In the genomic region with DNA sequence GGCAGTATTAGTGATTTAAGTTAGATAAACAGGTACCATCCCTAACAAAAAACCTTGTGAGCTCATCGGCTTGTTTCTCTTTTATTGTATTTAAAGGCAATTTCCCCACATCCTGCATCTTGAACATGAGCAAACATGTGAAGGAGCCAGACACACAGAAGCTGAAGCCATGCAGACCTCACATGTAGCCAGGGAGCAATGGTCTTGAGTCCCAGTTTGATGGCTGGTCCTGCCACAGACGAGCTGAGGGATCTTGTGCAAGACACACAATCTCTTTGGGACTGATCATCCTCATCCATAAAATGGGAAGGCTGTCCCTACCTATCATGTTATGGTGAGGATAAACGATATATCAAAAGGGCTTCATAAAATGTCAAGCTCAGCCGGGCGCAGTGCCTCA, we compare ENCODE assay signal across 1 cellular context.
TF ChIP-seq lines count a peak whose summit lies in the region.

No MANE protein-coding gene starts in this region.

TF ChIP-seq in GM23338, 12 proteins besides CTCF, POLR2A, EP300 and RAD21 (continued from another document):
- TF ChIP-seq, protein P1, sequence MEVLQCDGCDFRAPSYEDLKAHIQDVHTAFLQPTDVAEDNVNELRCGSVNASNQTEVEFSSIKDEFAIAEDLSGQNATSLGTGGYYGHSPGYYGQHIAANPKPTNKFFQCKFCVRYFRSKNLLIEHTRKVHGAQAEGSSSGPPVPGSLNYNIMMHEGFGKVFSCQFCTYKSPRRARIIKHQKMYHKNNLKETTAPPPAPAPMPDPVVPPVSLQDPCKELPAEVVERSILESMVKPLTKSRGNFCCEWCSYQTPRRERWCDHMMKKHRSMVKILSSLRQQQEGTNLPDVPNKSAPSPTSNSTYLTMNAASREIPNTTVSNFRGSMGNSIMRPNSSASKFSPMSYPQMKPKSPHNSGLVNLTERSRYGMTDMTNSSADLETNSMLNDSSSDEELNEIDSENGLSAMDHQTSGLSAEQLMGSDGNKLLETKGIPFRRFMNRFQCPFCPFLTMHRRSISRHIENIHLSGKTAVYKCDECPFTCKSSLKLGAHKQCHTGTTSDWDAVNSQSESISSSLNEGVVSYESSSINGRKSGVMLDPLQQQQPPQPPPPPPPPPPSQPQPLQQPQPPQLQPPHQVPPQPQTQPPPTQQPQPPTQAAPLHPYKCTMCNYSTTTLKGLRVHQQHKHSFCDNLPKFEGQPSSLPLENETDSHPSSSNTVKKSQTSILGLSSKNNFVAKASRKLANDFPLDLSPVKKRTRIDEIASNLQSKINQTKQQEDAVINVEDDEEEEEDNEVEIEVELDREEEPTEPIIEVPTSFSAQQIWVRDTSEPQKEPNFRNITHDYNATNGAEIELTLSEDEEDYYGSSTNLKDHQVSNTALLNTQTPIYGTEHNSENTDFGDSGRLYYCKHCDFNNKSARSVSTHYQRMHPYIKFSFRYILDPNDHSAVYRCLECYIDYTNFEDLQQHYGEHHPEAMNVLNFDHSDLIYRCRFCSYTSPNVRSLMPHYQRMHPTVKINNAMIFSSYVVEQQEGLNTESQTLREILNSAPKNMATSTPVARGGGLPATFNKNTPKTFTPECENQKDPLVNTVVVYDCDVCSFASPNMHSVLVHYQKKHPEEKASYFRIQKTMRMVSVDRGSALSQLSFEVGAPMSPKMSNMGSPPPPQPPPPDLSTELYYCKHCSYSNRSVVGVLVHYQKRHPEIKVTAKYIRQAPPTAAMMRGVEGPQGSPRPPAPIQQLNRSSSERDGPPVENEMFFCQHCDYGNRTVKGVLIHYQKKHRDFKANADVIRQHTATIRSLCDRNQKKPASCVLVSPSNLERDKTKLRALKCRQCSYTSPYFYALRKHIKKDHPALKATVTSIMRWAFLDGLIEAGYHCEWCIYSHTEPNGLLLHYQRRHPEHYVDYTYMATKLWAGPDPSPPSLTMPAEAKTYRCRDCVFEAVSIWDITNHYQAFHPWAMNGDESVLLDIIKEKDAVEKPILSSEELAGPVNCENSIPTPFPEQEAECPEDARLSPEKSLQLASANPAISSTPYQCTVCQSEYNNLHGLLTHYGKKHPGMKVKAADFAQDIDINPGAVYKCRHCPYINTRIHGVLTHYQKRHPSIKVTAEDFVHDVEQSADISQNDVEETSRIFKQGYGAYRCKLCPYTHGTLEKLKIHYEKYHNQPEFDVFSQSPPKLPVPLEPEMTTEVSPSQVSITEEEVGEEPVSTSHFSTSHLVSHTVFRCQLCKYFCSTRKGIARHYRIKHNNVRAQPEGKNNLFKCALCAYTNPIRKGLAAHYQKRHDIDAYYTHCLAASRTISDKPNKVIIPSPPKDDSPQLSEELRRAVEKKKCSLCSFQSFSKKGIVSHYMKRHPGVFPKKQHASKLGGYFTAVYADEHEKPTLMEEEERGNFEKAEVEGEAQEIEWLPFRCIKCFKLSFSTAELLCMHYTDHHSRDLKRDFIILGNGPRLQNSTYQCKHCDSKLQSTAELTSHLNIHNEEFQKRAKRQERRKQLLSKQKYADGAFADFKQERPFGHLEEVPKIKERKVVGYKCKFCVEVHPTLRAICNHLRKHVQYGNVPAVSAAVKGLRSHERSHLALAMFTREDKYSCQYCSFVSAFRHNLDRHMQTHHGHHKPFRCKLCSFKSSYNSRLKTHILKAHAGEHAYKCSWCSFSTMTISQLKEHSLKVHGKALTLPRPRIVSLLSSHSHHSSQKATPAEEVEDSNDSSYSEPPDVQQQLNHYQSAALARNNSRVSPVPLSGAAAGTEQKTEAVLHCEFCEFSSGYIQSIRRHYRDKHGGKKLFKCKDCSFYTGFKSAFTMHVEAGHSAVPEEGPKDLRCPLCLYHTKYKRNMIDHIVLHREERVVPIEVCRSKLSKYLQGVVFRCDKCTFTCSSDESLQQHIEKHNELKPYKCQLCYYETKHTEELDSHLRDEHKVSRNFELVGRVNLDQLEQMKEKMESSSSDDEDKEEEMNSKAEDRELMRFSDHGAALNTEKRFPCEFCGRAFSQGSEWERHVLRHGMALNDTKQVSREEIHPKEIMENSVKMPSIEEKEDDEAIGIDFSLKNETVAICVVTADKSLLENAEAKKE (CRISPR knock-in tag; IDR thresholded peaks at IDR 0.05), result no peak
- TF ChIP-seq CREB1 (CRISPR knock-in tag; IDR thresholded peaks at IDR 0.05; ENCODE audit: low read depth) (no peak), JUNB (IDR thresholded peaks at IDR 0.05; ENCODE audit: unreplicated experiment) (no peak), NANOG (IDR thresholded peaks at IDR 0.05; ENCODE audit: borderline replicate concordance) (no peak)
TF ChIP-seq in GM23338: peak in this region for 0.
